Comparison of ENCODE assay signal across 19 cellular contexts in the genomic region with DNA sequence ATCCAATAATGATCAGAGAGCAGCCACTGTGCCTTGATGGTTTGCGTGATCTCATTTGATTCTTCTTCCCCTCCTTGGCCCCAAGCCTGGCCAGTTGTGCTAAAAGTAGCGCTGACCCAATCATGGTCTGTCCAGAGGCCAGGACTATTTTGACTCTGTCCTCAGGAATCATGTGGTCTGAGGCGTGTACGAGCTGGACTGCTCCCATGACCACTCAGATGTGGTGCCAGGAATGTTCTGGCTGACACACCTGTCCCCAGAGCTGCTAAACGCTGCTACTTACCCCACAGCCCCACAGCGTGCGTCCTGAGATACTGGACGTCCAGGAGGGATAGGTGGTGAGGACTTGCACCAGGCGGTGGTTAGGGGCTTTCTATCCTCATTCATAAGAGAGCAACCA.
"Had no signal": no experiment of that assay in that cellular context is flagged by ENCODE, and none has a peak within 500 bp of the region (broad histone marks: within the 10 kb centered on the region; RNA-seq: fewer than 3 reads in every experiment).

No MANE protein-coding gene starts in this region.

- ATAC-seq: body of pancreas; left colon; mucosa of descending colon; natural killer cell treated with Interleukin-12 subunit alpha and Interleukin-12 subunit beta and Interleukin-15 and Interleukin-18, amount 100 ng/mL, for 72 hours; stimulated activated naive CD8-positive, alpha-beta T cell treated with anti-CD3 and anti-CD28 coated beads, Interleukin-15, Interleukin-2, amounts not matched to agents 100 U/mL and 50 U/mL, for 24 hours had no signal

- H3K4me1 ChIP-seq: body of pancreas, uterus had no signal

- H3K36me3 Mint-ChIP-seq: activated CD4-positive, alpha-beta memory T cell treated with anti-CD3 and anti-CD28 coated beads for 36 hours; activated naive CD8-positive, alpha-beta T cell; natural killer cell treated with Interleukin-12 subunit alpha and Interleukin-12 subunit beta and Interleukin-15 and Interleukin-18, amount 100 ng/mL, for 72 hours had no signal

- H3K27me3 ChIP-seq: body of pancreas, esophagus muscularis mucosa, suprapubic skin, uterus had no signal

- H3K27ac ChIP-seq: body of pancreas, coronary artery, esophagus muscularis mucosa, SK-N-MC, suprapubic skin, uterus, VCaP had no signal

- H3K4me3 ChIP-seq: body of pancreas, coronary artery, esophagus muscularis mucosa, mucosa of descending colon, SK-N-MC, suprapubic skin, uterus had no signal

- H3K9me3 ChIP-seq: body of pancreas, esophagus muscularis mucosa, mucosa of descending colon, suprapubic skin, uterus had no signal

- H3K27ac Mint-ChIP-seq: activated CD4-positive, alpha-beta memory T cell treated with anti-CD3 and anti-CD28 coated beads for 36 hours; activated naive CD8-positive, alpha-beta T cell; natural killer cell treated with Interleukin-12 subunit alpha and Interleukin-12 subunit beta and Interleukin-15 and Interleukin-18, amount 100 ng/mL, for 72 hours had no signal

- H3K9me3 Mint-ChIP-seq: activated CD4-positive, alpha-beta memory T cell treated with anti-CD3 and anti-CD28 coated beads for 36 hours; central memory CD8-positive, alpha-beta T cell; natural killer cell treated with Interleukin-12 subunit alpha and Interleukin-12 subunit beta and Interleukin-15 and Interleukin-18, amount 100 ng/mL, for 72 hours had no signal

- H3K36me3 ChIP-seq: suprapubic skin, uterus had no signal

- H3K4me3 Mint-ChIP-seq: activated CD4-positive, alpha-beta memory T cell treated with anti-CD3 and anti-CD28 coated beads for 36 hours; activated naive CD8-positive, alpha-beta T cell; central memory CD8-positive, alpha-beta T cell; natural killer cell treated with Interleukin-12 subunit alpha and Interleukin-12 subunit beta and Interleukin-15 and Interleukin-18, amount 100 ng/mL, for 72 hours had no signal

- DNase-seq: activated CD4-positive, alpha-beta memory T cell treated with anti-CD3 and anti-CD28 coated beads for 36 hours; activated gamma-delta T cell; activated T-cell treated with anti-CD3 and anti-CD28 coated beads, Interleukin-2, amount 50 U/mL, for 48 hours; amniotic stem cell; body of pancreas; foreskin fibroblast; left colon; mucosa of descending colon; stimulated activated naive CD8-positive, alpha-beta T cell treated with anti-CD3 and anti-CD28 coated beads, Interleukin-15, Interleukin-2, amounts not matched to agents 100 U/mL and 50 U/mL, for 24 hours; T-helper 1 cell had no signal
